Comparison of ENCODE assay signal across 8 cellular contexts in genomic region chr19:10503002-10503789, GRCh38. TPM values are rescaled to one million over a fixed set of nuclear protein-coding genes. Genes with fewer than 3 reads are reported as not detected.
DNase-seq lines count a peak whose midpoint lies in the region; ATAC-seq, FAIRE-seq and TF ChIP-seq lines count a peak whose summit lies in the region.

KEAP1 (minus strand) TSS chr19:10503356; CDS start chr19:10500033, 3,323 bp downstream.

- BruUV-seq in OCI-LY7 (replicated peaks; lab: Mats Ljungman, UMichigan) = TSS peak; percentile 91

- H3K4me2 ChIP-seq in OCI-LY7 (ENCODE audit: low read length) (peak within 1 kb of the TSS; percentile 85), astrocyte (ENCODE audit: low read length) (peak within 1 kb of the TSS; percentile 95)

- H3K9me3 ChIP-seq in OCI-LY7 (ENCODE audit: low read length) (no peaks in the 10 kb centered on the region), astrocyte (ENCODE audit: insufficient read depth, low read depth, low read length) (no peaks in the 10 kb centered on the region)

- intact Hi-C loops in activated CD4-positive, alpha-beta T cell treated with anti-CD3 and anti-CD28 coated beads for 36 hours (cut with DNase I, micrococcal nuclease) = loop anchor here (2.0 to 10.0 kb wide), 7 partner anchors 24 to 398 kb away; partner anchors contain the start of genes ANGPTL6 (in 1 of the 2), CDKN2D (in 1 of the 2), DNMT1 (in 1 of the 2) and ILF3 (in 1 of the 2)
- intact Hi-C loops in OCI-LY7 (cut with micrococcal nuclease; ENCODE audit: unreplicated experiment) = loop anchor here (5.0 kb wide), 1 partner anchor 96 kb away; no protein-coding TSS in a partner anchor

- POLR2A ChIA-PET in activated CD4-positive, alpha-beta T cell treated with anti-CD3 and anti-CD28 coated beads for 36 hours (lab: Charles Lee) = no interaction called here
- POLR2A ChIA-PET in OCI-LY7 (lab: Charles Lee) (interaction anchor here (0.7 kb wide), 2 partner anchors 142 to 1584 kb away, joined by 3 to 4 read pairs; no protein-coding TSS in a partner anchor), GM10248 (lab: Yijun Ruan, JAX) (no interaction called here)

- peaks cover 30% of the 10 kb centered on the region for H3K4me1 Mint-ChIP-seq in activated CD4-positive, alpha-beta T cell treated with anti-CD3 and anti-CD28 coated beads for 36 hours
- peaks cover 3% of the 10 kb centered on the region for H3K4me1 Mint-ChIP-seq in astrocyte (ENCODE audit: low read depth, unreplicated experiment)

- peak within 1 kb of the TSS; percentile 91 for H3K4me3 Mint-ChIP-seq in activated CD4-positive, alpha-beta T cell treated with anti-CD3 and anti-CD28 coated beads for 36 hours
- H3K4me3 Mint-ChIP-seq in astrocyte (ENCODE audit: unreplicated experiment) = peak within 1 kb of the TSS; percentile 92

- H3K36me3 Mint-ChIP-seq in activated CD4-positive, alpha-beta T cell treated with anti-CD3 and anti-CD28 coated beads for 36 hours (ENCODE audit: low read depth) = peaks cover 24% of the 10 kb centered on the region
- peaks cover 18% of the 10 kb centered on the region for H3K36me3 Mint-ChIP-seq in astrocyte (ENCODE audit: low read depth, unreplicated experiment)

- DNase-seq in activated CD4-positive, alpha-beta T cell treated with anti-CD3 and anti-CD28 coated beads for 36 hours = peak; percentile 58
- no peak for DNase-seq in activated CD4-positive, alpha-beta T cell treated with anti-CD3 and anti-CD28 coated beads for 1 hour
- DNase-seq in OCI-LY7 (ENCODE audit: low spot score) = peak; percentile 59
- no peak for DNase-seq in astrocyte (ENCODE audit: low read depth)
- peak; percentile 50 for DNase-seq in hepatic stellate cell (ENCODE audit: low spot score)
- peak; percentile 90 for DNase-seq in retina
- DNase-seq in GM10248 (ENCODE audit: extremely low spot score) = no peak

- H3K79me2 ChIP-seq in OCI-LY7 (ENCODE audit: insufficient read depth, low read depth, low read length) (peaks cover 43% of the 10 kb centered on the region), astrocyte (ENCODE audit: insufficient read depth, low read length) (peaks cover 35% of the 10 kb centered on the region)

- no peaks in the 10 kb centered on the region for H3K27me3 Mint-ChIP-seq in activated CD4-positive, alpha-beta T cell treated with anti-CD3 and anti-CD28 coated beads for 36 hours
- H3K27me3 Mint-ChIP-seq in astrocyte (ENCODE audit: low read depth, unreplicated experiment) = no peaks in the 10 kb centered on the region

- H3K9me2 ChIP-seq in OCI-LY7 (ENCODE audit: insufficient read depth, low read length) = no peaks in the 10 kb centered on the region

- 0 out of 2 replicates have a peak, but pooled peaks have one; percentile 23 for TF ChIP-seq CTCF in OCI-LY7 (conservative IDR thresholded peaks at IDR 0.05; ENCODE audit: low read length)
- TF ChIP-seq CTCF in astrocyte (IDR thresholded peaks at IDR 0.05; ENCODE audit: insufficient read depth, low read depth, low read length) = no peak
- TF ChIP-seq CTCF in GM10248 (IDR thresholded peaks at IDR 0.05; ENCODE audit: control extremely low read depth, extremely low read depth, low read depth, missing control alignments) = no peak

- peak within 1 kb of the TSS; percentile 95 for H3K27ac Mint-ChIP-seq in activated CD4-positive, alpha-beta T cell treated with anti-CD3 and anti-CD28 coated beads for 36 hours
- H3K27ac Mint-ChIP-seq in astrocyte (ENCODE audit: unreplicated experiment) = peak within 1 kb of the TSS; percentile 87

- peak within 1 kb of the TSS; percentile 100 for H3K9ac ChIP-seq in astrocyte (ENCODE audit: low read length)

- peaks cover 27% of the 10 kb centered on the region for H3K36me3 ChIP-seq in OCI-LY7 (ENCODE audit: insufficient read depth, low read length)
- no peaks in the 10 kb centered on the region for H3K36me3 ChIP-seq in astrocyte (ENCODE audit: insufficient read depth, low read length)

- no peaks in the 10 kb centered on the region for H3K9me3 Mint-ChIP-seq in activated CD4-positive, alpha-beta T cell treated with anti-CD3 and anti-CD28 coated beads for 36 hours (ENCODE audit: low read depth)
- H3K9me3 Mint-ChIP-seq in astrocyte (ENCODE audit: unreplicated experiment) = no peaks in the 10 kb centered on the region

- H3K27ac ChIP-seq in OCI-LY7 (ENCODE audit: low read depth, low read length, poor library complexity, severe bottlenecking) (peak within 1 kb of the TSS; percentile 75), astrocyte (ENCODE audit: low read depth, low read length) (peak within 1 kb of the TSS; percentile 98)

- H2AFZ ChIP-seq in OCI-LY7 (ENCODE audit: low read length) = peak within 1 kb of the TSS; percentile 84
- peak within 1 kb of the TSS; percentile 92 for H2AFZ ChIP-seq in astrocyte (ENCODE audit: low read depth, low read length)

- H3K4me3 ChIP-seq in OCI-LY7 (ENCODE audit: low read depth, low read length, poor library complexity, severe bottlenecking) = peak within 1 kb of the TSS; percentile 86
- H3K4me3 ChIP-seq in astrocyte (ENCODE audit: insufficient read depth, low read depth, low read length) = peak within 1 kb of the TSS; percentile 91

- H3K4me1 ChIP-seq in OCI-LY7 (ENCODE audit: insufficient read depth, low read length, poor library complexity, severe bottlenecking) (peaks cover 17% of the 10 kb centered on the region), astrocyte (ENCODE audit: insufficient read depth, low read length) (peaks cover 7% of the 10 kb centered on the region)

- CTCF ChIA-PET in activated CD4-positive, alpha-beta T cell treated with anti-CD3 and anti-CD28 coated beads for 36 hours (lab: Charles Lee) = interaction anchor here (0.6 to 1.6 kb wide), 6 partner anchors 9 to 94 kb away, joined by 3 to 4 read pairs (median 4); partner anchors contain the start of gene S1PR5
- CTCF ChIA-PET in OCI-LY7 (lab: Charles Lee; ENCODE audit: unreplicated experiment) = no interaction called here
- CTCF ChIA-PET in GM10248 (lab: Yijun Ruan, JAX) = interaction anchor here (1.3 kb wide), 1 partner anchor 9 kb away, joined by 4 read pairs; no protein-coding TSS in a partner anchor

- H4K20me1 ChIP-seq in OCI-LY7 (ENCODE audit: insufficient read depth, low read length) = no peaks in the 10 kb centered on the region
- H4K20me1 ChIP-seq in astrocyte (ENCODE audit: insufficient read depth, low read length) = peaks cover 21% of the 10 kb centered on the region

- no peaks in the 10 kb centered on the region for H3K27me3 ChIP-seq in astrocyte (ENCODE audit: insufficient read depth, low read length)

- no peak for FAIRE-seq in astrocyte (lab: Jason Lieb, UNC)

- peak; percentile 20 for ATAC-seq in activated CD4-positive, alpha-beta T cell treated with anti-CD3 and anti-CD28 coated beads for 36 hours
- ATAC-seq in HG03097 (IDR thresholded peaks at IDR 0.05; ENCODE audit: low FRiP score, unreplicated experiment) = peak; percentile 21

RNA-seq across cellular contexts. Expression of gene KEAP1, which starts in this region (rescaled TPM):
- total RNA-seq in activated CD4-positive, alpha-beta T cell treated with anti-CD3 and anti-CD28 coated beads for 36 hours = 10 to 100 TPM; 38.7 to 58.7 TPM
- total RNA-seq in OCI-LY7 (2014; rRNA removed; shearing (Covaris generic)) = 65.9 and 68.9 TPM in 2 replicates
- total RNA-seq in OCI-LY7 (2022) (64.9 and 93.5 TPM in 2 replicates), astrocyte (43.6 and 49.4 TPM in 2 replicates)

Comparison
In these comparisons a context has a peak if more than half of its experiments do, and no peak if none do; other contexts are left out.
1. DNase-seq: peak in activated CD4-positive, alpha-beta T cell treated with anti-CD3 and anti-CD28 coated beads for 36 hours (single experiment), OCI-LY7 (single experiment), hepatic stellate cell (single experiment) and retina (single experiment); none in activated CD4-positive, alpha-beta T cell treated with anti-CD3 and anti-CD28 coated beads for 1 hour (single experiment), astrocyte (single experiment) and GM10248 (single experiment).